8 cellular contexts compared by ENCODE assay signal in genomic region chr6:30130887-30131862, GRCh38. TPM values are rescaled to one million over a fixed set of nuclear protein-coding genes. Genes with fewer than 3 reads are reported as not detected.
DNase-seq lines count a peak whose midpoint lies in the region; ATAC-seq and TF ChIP-seq lines count a peak whose summit lies in the region.

No MANE protein-coding gene starts in this region.

- no peak for TF ChIP-seq EP300 in suprapubic skin (IDR thresholded peaks at IDR 0.05)

- TF ChIP-seq POLR2A in suprapubic skin (IDR thresholded peaks at IDR 0.05) = no peak

- H3K27me3 ChIP-seq in SJCRH30 (peaks cover 4% of the 10 kb centered on the region; the same call in 1 of the 2 replicates), suprapubic skin (peaks cover 70% of the 10 kb centered on the region)

- H3K4me3 ChIP-seq in AG04449 (ENCODE audit: low read depth, low read length) = no peak overlapping the region
- H3K4me3 ChIP-seq in SJCRH30 = no peak overlapping the region
- no peak overlapping the region for H3K4me3 ChIP-seq in foreskin fibroblast (ENCODE audit: low read depth in 1 of 2, low read length in 2 of 2)
- no peak overlapping the region for H3K4me3 ChIP-seq in suprapubic skin

- CTCF ChIA-PET in AG04449 (lab: Yijun Ruan, JAX) = interaction anchor here (0.7 to 11.5 kb wide), 46 partner anchors 12 to 428 kb away, joined by 3 to 444 read pairs (median 4); partner anchors contain the start of genes TRIM10 and TRIM31

- TF ChIP-seq CTCF in AG04449 (IDR thresholded peaks at IDR 0.05; ENCODE audit: insufficient read depth, low read length, missing control alignments) (peak; percentile 98), foreskin fibroblast (IDR thresholded peaks at IDR 0.05; ENCODE audit: low read depth, low read length) (peak; percentile 100), suprapubic skin (IDR thresholded peaks at IDR 0.05) (peak; percentile 91 to 94)

- no peaks in the 10 kb centered on the region for H3K36me3 ChIP-seq in SJCRH30
- no peaks in the 10 kb centered on the region for H3K36me3 ChIP-seq in suprapubic skin

- DNase-seq in AG04449 (ENCODE audit: low read depth, low spot score) (peak; percentile 51), LoVo (ENCODE audit: low spot score) (peak; percentile 93), SJCRH30 (peak; percentile 59 to 87), foreskin fibroblast (peak; percentile 79 to 93), non-pigmented ciliary epithelial cell (ENCODE audit: low read depth) (peak; percentile 49), suprapubic skin (ENCODE audit: low spot score in 2 of 2) (no peak)
- peak; percentile 40 for DNase-seq in activated T-helper 9 cell treated with anti-CD3 and anti-CD28 coated beads, Interleukin-2, amount 50 U/mL, for 16 hours (ENCODE audit: low read depth)

- WGBS in suprapubic skin = 27% methylated on average over 16 of the region's 16 CpGs

- H3K4me1 ChIP-seq in SJCRH30 = peaks cover 5% of the 10 kb centered on the region; the same call in 1 of the 2 replicates
- H3K4me1 ChIP-seq in suprapubic skin = peaks cover 18% of the 10 kb centered on the region

- no peak overlapping the region for H3K27ac ChIP-seq in SJCRH30
- H3K27ac ChIP-seq in suprapubic skin = no peak overlapping the region

- ATAC-seq in GM18517 (IDR thresholded peaks at IDR 0.05; ENCODE audit: unreplicated experiment) = peak; percentile 70

- POLR2A ChIA-PET in AG04449 (lab: Yijun Ruan, JAX) = no interaction called here

- no peaks in the 10 kb centered on the region for H3K9me3 ChIP-seq in SJCRH30 (replicated peaks)
- no peaks in the 10 kb centered on the region for H3K9me3 ChIP-seq in suprapubic skin

RNA-seq across cellular contexts. Expression of gene TRIM40, which starts 4.8 kb away (rescaled TPM):
- not detected in 2 replicates for total RNA-seq in SJCRH30 (2014; rRNA removed; shearing (Covaris generic))
- not detected for total RNA-seq in suprapubic skin

RNA-seq across cellular contexts. Expression of gene TRIM31, which starts 18.3 kb away (rescaled TPM):
- total RNA-seq in SJCRH30 (2014; rRNA removed; shearing (Covaris generic)) = 0.10 TPM in 1 of 2 replicates, not detected in the other
- under 1 TPM in 1 of 4 donors, not detected in 3; 0.57 TPM for total RNA-seq in suprapubic skin

RNA-seq across cellular contexts. Expression of gene TRIM10, which starts 29.8 kb away (rescaled TPM):
- not detected in 2 replicates for total RNA-seq in SJCRH30 (2014; rRNA removed; shearing (Covaris generic))
- 1 to 10 TPM in 2 of 4 donors, under 1 TPM in 2; 0.76 to 1.6 (median 1.1) TPM for total RNA-seq in suprapubic skin

RNA-seq across cellular contexts. Expression of gene TRIM15, which starts 32.2 kb away (rescaled TPM):
- total RNA-seq in SJCRH30 (2014; rRNA removed; shearing (Covaris generic)) = 0.08 and 0.28 TPM in 2 replicates
- total RNA-seq in suprapubic skin = 1 to 10 TPM in 2 of 4 donors, under 1 TPM in 2; 0.19 to 1.6 (median 0.73) TPM

RNA-seq across cellular contexts. Expression of gene RNF39, which starts 55.6 kb away (rescaled TPM):
- not detected in 2 replicates for total RNA-seq in SJCRH30 (2014; rRNA removed; shearing (Covaris generic))
- total RNA-seq in suprapubic skin = 10 to 100 TPM; 29.1 to 73.1 (median 44.6) TPM

Comparison
In these comparisons a context has a peak if more than half of its experiments do, and no peak if none do; other contexts are left out.
1. DNase-seq: peak in AG04449 (single experiment), LoVo (single experiment), SJCRH30 (2 of 2), activated T-helper 9 cell treated with anti-CD3 and anti-CD28 coated beads, Interleukin-2, amount 50 U/mL, for 16 hours (single experiment), foreskin fibroblast (2 of 2) and non-pigmented ciliary epithelial cell (single experiment); none in suprapubic skin (0 of 2).
2. Peak in every context shown above with its lines, with median percentiles within 50 percentile points of each other: CTCF ChIP-seq.